26 cellular contexts compared by ENCODE assay signal in the genomic region with DNA sequence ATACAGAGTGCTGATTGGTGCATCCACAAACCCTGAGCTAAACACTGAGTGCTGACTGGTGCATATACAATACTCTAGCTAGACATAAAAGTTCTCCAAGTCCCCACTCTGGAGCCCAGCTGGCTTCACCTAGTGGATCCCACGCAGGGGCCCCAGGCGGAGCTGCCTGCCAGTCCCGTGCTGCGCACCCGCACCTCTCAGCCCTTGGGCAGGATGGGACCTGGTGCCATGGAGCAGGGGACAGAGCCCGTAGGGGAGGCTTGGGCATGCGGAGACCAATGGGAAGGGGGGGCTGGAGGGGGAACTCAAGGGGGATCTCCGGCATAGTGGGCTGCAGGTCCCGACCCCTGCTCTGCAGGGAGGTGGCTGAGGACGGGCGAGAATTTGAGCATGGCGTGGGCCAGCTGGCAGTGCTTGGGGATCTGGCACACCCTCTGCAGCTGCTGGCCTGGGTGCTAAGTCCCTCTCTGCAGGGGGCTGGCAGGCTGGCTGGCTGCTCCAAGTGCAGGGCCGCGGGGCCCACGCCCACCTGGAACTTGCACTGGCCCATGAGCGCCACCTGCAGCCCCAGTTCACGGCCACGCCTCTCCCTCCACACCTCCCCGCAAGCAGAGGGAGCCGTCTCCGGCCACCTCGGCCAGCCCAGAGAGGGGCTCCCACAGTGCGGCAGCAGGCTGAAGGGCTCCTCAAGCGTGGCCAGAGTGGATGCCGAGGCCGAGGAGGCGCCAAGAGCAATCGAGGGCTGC.
"Had no signal": no experiment of that assay in that cellular context is flagged by ENCODE, and none has a peak within 500 bp of the region (broad histone marks: within the 10 kb centered on the region; RNA-seq: fewer than 3 reads in every experiment).

No MANE protein-coding gene starts in this region.

- H3K4me3 ChIP-seq: breast epithelium had no signal

- ATAC-seq: activated CD8-positive, alpha-beta memory T cell treated with anti-CD3 and anti-CD28 coated beads, Interleukin-2, amount 10 ng/mL, durations not matched to agents 7 days and 5 days; T-helper 17 cell had no signal

- H3K36me3 Mint-ChIP-seq: activated CD8-positive, alpha-beta memory T cell treated with anti-CD3 and anti-CD28 coated beads, Interleukin-2, amount 10 ng/mL, durations not matched to agents 7 days and 5 days; activated naive CD4-positive, alpha-beta T cell treated with anti-CD3 and anti-CD28 coated beads, Interleukin-2, amount 50 U/mL, for 24 hours had no signal

- H3K36me3 ChIP-seq: breast epithelium had no signal

- H3K4me3 Mint-ChIP-seq: activated B cell treated with CpG ODN at 0.5 μM for 24 hours; activated CD4-positive, alpha-beta T cell treated with anti-CD3 and anti-CD28 coated beads, Interleukin-2, amount 10 ng/mL, durations not matched to agents 24 days and 14 days; activated CD8-positive, alpha-beta memory T cell treated with anti-CD3 and anti-CD28 coated beads, Interleukin-2, amount 10 ng/mL, durations not matched to agents 7 days and 5 days; activated naive CD4-positive, alpha-beta T cell treated with anti-CD3 and anti-CD28 coated beads, Interleukin-2, amount 50 U/mL, for 24 hours; activated T-cell treated with anti-CD3 and anti-CD28 coated beads, Interleukin-2, amount 50 U/mL, for 24 hours; activated T-helper 1 cell treated with anti-CD3 and anti-CD28 coated beads, Interleukin-12 subunit alpha, Interleukin-12 subunit beta, Interleukin-2, Interleukin-4 antibody, amounts not matched to agents 30 ng/mL and 10 ng/mL and 1 ng/mL, durations not matched to agents 14 hours and 24 hours and 36 hours; T-helper 17 cell had no signal

- H3K4me1 Mint-ChIP-seq: activated B cell treated with CpG ODN at 0.5 μM for 24 hours had no signal

- H3K9me3 Mint-ChIP-seq: activated naive CD4-positive, alpha-beta T cell treated with anti-CD3 and anti-CD28 coated beads, Interleukin-2, amount 50 U/mL, for 24 hours; activated T-cell treated with anti-CD3 and anti-CD28 coated beads, Interleukin-2, amount 50 U/mL, for 24 hours had no signal

- DNase-seq: activated B cell treated with CpG ODN at 0.5 μM for 24 hours; activated CD4-positive, alpha-beta T cell treated with anti-CD3 and anti-CD28 coated beads for 1 hour; activated CD4-positive, alpha-beta T cell treated with anti-CD3 and anti-CD28 coated beads, Interleukin-2, amount 10 ng/mL, durations not matched to agents 24 days and 14 days; activated CD4-positive, alpha-beta T cell treated with anti-CD3 and anti-CD28 coated beads, Interleukin-2, amount 50 U/mL, for 48 hours; activated CD8-positive, alpha-beta memory T cell treated with anti-CD3 and anti-CD28 coated beads, Interleukin-2, amount 10 ng/mL, durations not matched to agents 7 days and 5 days; activated effector memory CD4-positive, alpha-beta T cell treated with Interleukin-2 at 50 U/mL for 16 hours; activated naive CD4-positive, alpha-beta T cell; activated T-cell treated with anti-CD3 and anti-CD28 coated beads, Interleukin-2, amount 50 U/mL, for 24 hours; aorta; caudate nucleus; Kasumi-1; NCI-H1092; NCI-H1417; NCI-H1694; NCI-H2029; NCI-H2107; NCI-H2171 treated with DMSO at 0.1 percent for 48 hours; NCI-H226; NCI-H526; NCI-H82; SIG-M5; T-helper 17 cell; T-helper 9 cell had no signal

- H3K4me1 ChIP-seq: breast epithelium had no signal

- H3K27ac Mint-ChIP-seq: activated B cell treated with CpG ODN at 0.5 μM for 24 hours; activated CD4-positive, alpha-beta T cell treated with anti-CD3 and anti-CD28 coated beads, Interleukin-2, amount 10 ng/mL, durations not matched to agents 24 days and 14 days; activated CD8-positive, alpha-beta memory T cell treated with anti-CD3 and anti-CD28 coated beads, Interleukin-2, amount 10 ng/mL, durations not matched to agents 7 days and 5 days; activated naive CD4-positive, alpha-beta T cell treated with anti-CD3 and anti-CD28 coated beads, Interleukin-2, amount 50 U/mL, for 24 hours; activated T-cell treated with anti-CD3 and anti-CD28 coated beads, Interleukin-2, amount 50 U/mL, for 24 hours; activated T-helper 1 cell treated with anti-CD3 and anti-CD28 coated beads, Interleukin-12 subunit alpha, Interleukin-12 subunit beta, Interleukin-2, Interleukin-4 antibody, amounts not matched to agents 30 ng/mL and 10 ng/mL and 1 ng/mL, durations not matched to agents 14 hours and 24 hours and 36 hours; T-helper 17 cell had no signal

- H3K27ac ChIP-seq: breast epithelium had no signal

- H3K27me3 ChIP-seq: breast epithelium had no signal

- H3K27me3 Mint-ChIP-seq: activated naive CD4-positive, alpha-beta T cell treated with anti-CD3 and anti-CD28 coated beads, Interleukin-2, amount 50 U/mL, for 24 hours; activated T-cell treated with anti-CD3 and anti-CD28 coated beads, Interleukin-2, amount 50 U/mL, for 24 hours; T-helper 17 cell had no signal
